17 cellular contexts compared by ENCODE assay signal in genomic region chr10:132269286-132270230, GRCh38.
"Had no signal": no experiment of that assay in that cellular context is flagged by ENCODE, and none has a peak within 500 bp of the region (broad histone marks: within the 10 kb centered on the region; RNA-seq: fewer than 3 reads in every experiment).

No MANE protein-coding gene starts in this region.

- H3K27me3 Mint-ChIP-seq: activated T-cell treated with anti-CD3 and anti-CD28 coated beads, Interleukin-2, amount 50 U/mL, for 24 hours; T-cell had no signal

- H3K27me3 ChIP-seq: cardiac muscle cell, gastroesophageal sphincter, left lung, tibial nerve, vagina had no signal

- H3K9me3 ChIP-seq: gastroesophageal sphincter, left lung, tibial nerve, vagina had no signal

- H3K4me3 ChIP-seq: cardiac muscle cell, gastroesophageal sphincter, left lung, tibial nerve, vagina had no signal

- H3K4me3 Mint-ChIP-seq: activated T-cell treated with anti-CD3 and anti-CD28 coated beads, Interleukin-2, amount 50 U/mL, for 24 hours; natural killer cell; T-cell had no signal

- H3K9me3 Mint-ChIP-seq: activated T-cell treated with anti-CD3 and anti-CD28 coated beads, Interleukin-2, amount 50 U/mL, for 24 hours; natural killer cell had no signal

- H3K36me3 Mint-ChIP-seq: natural killer cell had no signal

- H3K27ac Mint-ChIP-seq: activated T-cell treated with anti-CD3 and anti-CD28 coated beads, Interleukin-2, amount 50 U/mL, for 24 hours; natural killer cell; T-cell had no signal

- H3K36me3 ChIP-seq: cardiac muscle cell, gastroesophageal sphincter, left lung, tibial nerve, vagina had no signal

- ATAC-seq: activated CD4-positive, CD25-positive, alpha-beta regulatory T cell treated with anti-CD3 and anti-CD28 coated beads, Interleukin-2, amount 50 U/mL, for 24 hours; gastroesophageal sphincter; left lung; natural killer cell; T-cell had no signal

- DNase-seq: activated naive CD4-positive, alpha-beta T cell treated with anti-CD3 and anti-CD28 coated beads, Interleukin-2, amount 50 U/mL, for 16 hours; activated T-cell treated with anti-CD3 and anti-CD28 coated beads, Interleukin-2, amount 50 U/mL, for 24 hours; mesenchymal stem cell; natural killer cell; occipital lobe; stimulated activated CD4-positive, alpha-beta T cell treated with anti-CD3 and anti-CD28 coated beads, Interleukin-15, amount 100 ng/mL, for 24 hours; stimulated activated CD4-positive, alpha-beta T cell treated with anti-CD3 and anti-CD28 coated beads, Interleukin-4, amount 100 ng/mL, for 1 hour; stimulated activated naive CD4-positive, alpha-beta T cell; substantia nigra; T-cell; T-helper 9 cell had no signal

- H3K27ac ChIP-seq: cardiac muscle cell, gastroesophageal sphincter, left lung, tibial nerve, vagina had no signal
